ENCODE assay signal across 15 cellular contexts in the genomic region with DNA sequence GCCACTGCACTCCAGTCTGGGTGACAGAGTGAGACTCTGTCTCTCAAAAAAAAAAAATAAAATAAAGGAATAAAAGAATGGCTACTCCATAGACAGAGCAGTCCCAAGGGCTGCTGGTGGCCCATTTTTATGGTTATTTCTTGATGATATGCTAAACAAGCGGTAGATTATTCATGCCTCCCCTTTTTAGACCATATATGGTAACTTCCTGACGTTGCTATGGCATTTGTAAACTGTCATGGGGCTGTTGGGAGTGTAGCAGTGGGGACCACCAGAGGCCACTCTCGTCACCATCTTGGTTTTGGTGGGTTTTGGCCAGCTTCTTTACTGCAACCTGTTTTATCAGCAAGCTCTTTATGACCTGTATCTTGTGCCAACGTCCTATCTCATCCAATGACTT. TPM values are rescaled to one million over a fixed set of nuclear protein-coding genes. Genes with fewer than 3 reads are reported as not detected.
"Had no signal": no experiment of that assay in that cellular context is flagged by ENCODE, and none has a peak within 500 bp of the region (broad histone marks: within the 10 kb centered on the region; RNA-seq: fewer than 3 reads in every experiment).

No MANE protein-coding gene starts in this region.

RNA-seq across cellular contexts. Expression of gene OR10H1, which starts 24.4 kb away (rescaled TPM):
- total RNA-seq: activated CD4-positive, alpha-beta memory T cell treated with anti-CD3 and anti-CD28 coated beads, Interleukin-2, amount 10 ng/mL, durations not matched to agents 7 days and 5 days; activated CD4-positive, alpha-beta T cell treated with anti-CD3 and anti-CD28 coated beads for 36 hours; activated CD4-positive, alpha-beta T cell treated with anti-CD3 and anti-CD28 coated beads, Interleukin-2, amount 10 ng/mL, durations not matched to agents 7 days and 5 days; astrocyte; bronchial epithelial cell; chondrocyte; dermis blood vessel endothelial cell; esophagus muscularis mucosa; foreskin keratinocyte; gastrocnemius medialis; heart right ventricle had no signal
- polyA plus RNA-seq: adipose tissue, foreskin keratinocyte, heart right ventricle had no signal

RNA-seq across cellular contexts. Expression of gene OR10H5, which starts 52.4 kb away (rescaled TPM):
- total RNA-seq: activated CD4-positive, alpha-beta memory T cell treated with anti-CD3 and anti-CD28 coated beads, Interleukin-2, amount 10 ng/mL, durations not matched to agents 7 days and 5 days; activated CD4-positive, alpha-beta T cell treated with anti-CD3 and anti-CD28 coated beads for 36 hours; activated CD4-positive, alpha-beta T cell treated with anti-CD3 and anti-CD28 coated beads, Interleukin-2, amount 10 ng/mL, durations not matched to agents 7 days and 5 days; activated naive CD4-positive, alpha-beta T cell treated with anti-CD3 and anti-CD28 coated beads, Interleukin-2, amount 50 U/mL, for 72 hours; activated T-cell treated with anti-CD3 and anti-CD28 coated beads, Interleukin-2, amount 50 U/mL, for 72 hours; astrocyte; bronchial epithelial cell; chondrocyte; dermis blood vessel endothelial cell; foreskin keratinocyte; gastrocnemius medialis; heart right ventricle; T-helper 17 cell had no signal
- polyA plus RNA-seq: foreskin keratinocyte, heart right ventricle had no signal

RNA-seq across cellular contexts. Expression of gene CYP4F2, which starts 58.0 kb away (rescaled TPM):
- total RNA-seq: activated CD4-positive, alpha-beta memory T cell treated with anti-CD3 and anti-CD28 coated beads, Interleukin-2, amount 10 ng/mL, durations not matched to agents 7 days and 5 days; activated CD4-positive, alpha-beta T cell treated with anti-CD3 and anti-CD28 coated beads for 36 hours; activated CD4-positive, alpha-beta T cell treated with anti-CD3 and anti-CD28 coated beads, Interleukin-2, amount 10 ng/mL, durations not matched to agents 7 days and 5 days; astrocyte; chondrocyte; dermis blood vessel endothelial cell; esophagus muscularis mucosa; foreskin keratinocyte; heart right ventricle; T-helper 17 cell had no signal
- polyA plus RNA-seq: heart right ventricle had no signal
